In the genomic region with DNA sequence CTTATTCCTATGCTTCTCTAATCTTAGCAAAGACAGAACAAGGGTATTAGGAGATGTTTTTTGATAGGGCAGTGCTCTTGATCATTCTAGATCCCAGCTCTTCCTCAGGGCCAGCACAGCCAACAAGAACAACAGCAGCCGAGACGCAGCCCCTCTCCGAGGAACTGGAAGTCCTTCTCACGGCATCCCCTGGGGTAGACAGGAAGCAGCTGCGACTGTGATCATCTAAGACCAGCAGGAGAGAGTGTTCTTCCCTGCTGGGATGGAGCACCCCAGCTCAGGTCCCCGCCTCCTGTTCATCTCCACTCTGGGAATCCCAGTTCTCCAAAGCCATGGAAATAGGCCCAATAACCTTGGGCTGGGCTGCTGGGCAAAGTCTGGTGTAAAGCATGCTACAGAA, we compare ENCODE assay signal across 1 cellular context.
TF ChIP-seq lines count a peak whose summit lies in the region.

No MANE protein-coding gene starts in this region.

TF ChIP-seq in HCT116, 20 proteins besides CTCF, POLR2A, EP300 and RAD21 (continued from another document):
- TF ChIP-seq, protein P1, sequence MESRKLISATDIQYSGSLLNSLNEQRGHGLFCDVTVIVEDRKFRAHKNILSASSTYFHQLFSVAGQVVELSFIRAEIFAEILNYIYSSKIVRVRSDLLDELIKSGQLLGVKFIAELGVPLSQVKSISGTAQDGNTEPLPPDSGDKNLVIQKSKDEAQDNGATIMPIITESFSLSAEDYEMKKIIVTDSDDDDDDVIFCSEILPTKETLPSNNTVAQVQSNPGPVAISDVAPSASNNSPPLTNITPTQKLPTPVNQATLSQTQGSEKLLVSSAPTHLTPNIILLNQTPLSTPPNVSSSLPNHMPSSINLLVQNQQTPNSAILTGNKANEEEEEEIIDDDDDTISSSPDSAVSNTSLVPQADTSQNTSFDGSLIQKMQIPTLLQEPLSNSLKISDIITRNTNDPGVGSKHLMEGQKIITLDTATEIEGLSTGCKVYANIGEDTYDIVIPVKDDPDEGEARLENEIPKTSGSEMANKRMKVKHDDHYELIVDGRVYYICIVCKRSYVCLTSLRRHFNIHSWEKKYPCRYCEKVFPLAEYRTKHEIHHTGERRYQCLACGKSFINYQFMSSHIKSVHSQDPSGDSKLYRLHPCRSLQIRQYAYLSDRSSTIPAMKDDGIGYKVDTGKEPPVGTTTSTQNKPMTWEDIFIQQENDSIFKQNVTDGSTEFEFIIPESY (IDR thresholded peaks at IDR 0.05; ENCODE audit: extremely low read depth, insufficient replicate concordance, low read length) = no peak
- TF ChIP-seq EGR1 (IDR thresholded peaks at IDR 0.05; ENCODE audit: low read depth) (no peak), SP1 (IDR thresholded peaks at IDR 0.05; ENCODE audit: low read depth) (no peak), POLR2AphosphoS5 (IDR thresholded peaks at IDR 0.05; ENCODE audit: low read depth, low read length) (no peak)
TF ChIP-seq in HCT116: peak in this region for 0.
